Comparison of ENCODE assay signal across 8 cellular contexts in the genomic region with DNA sequence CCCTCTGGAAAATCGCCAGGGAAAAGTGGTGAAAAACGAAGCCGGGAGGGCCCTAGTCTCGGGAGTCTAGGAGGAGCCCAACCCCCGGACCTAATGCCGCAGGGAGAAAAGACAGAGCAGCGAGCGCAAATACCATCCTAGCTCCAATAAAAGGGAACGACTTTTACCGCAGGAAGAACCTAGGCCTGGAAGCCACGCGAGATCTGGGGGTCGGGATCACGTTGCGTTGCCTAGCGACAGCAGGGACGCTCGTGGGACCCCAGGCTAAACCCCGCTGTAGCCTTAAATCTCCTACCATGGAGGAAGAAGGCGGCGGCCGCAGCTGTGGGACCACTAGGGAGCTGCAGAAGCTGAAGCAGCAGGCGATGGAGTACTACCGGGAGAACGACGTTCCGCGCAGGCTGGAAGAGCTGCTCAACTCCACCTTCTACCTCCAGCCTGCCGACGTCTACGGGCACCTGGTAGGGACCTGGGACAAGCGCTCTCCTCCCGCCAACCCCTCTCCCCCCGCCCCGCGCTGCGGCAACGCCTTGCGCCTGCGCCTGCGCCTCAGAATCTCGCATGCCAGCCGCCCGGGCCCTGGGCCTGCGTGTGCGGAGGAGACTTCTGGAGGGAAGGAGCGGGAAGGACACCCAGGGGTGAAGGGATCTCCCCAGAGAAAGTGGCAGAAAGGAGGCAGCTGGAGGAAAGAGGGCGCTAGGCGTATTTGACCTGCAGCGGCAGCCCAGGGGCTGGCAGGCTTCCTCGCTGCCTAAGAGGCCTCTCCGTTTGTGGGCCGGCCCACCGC. TPM values are rescaled to one million over a fixed set of nuclear protein-coding genes. Genes with fewer than 3 reads are reported as not detected.
A peak's percentile ranks its signal among the peaks of the same experiment; 100 is the strongest.
DNase-seq lines count a peak whose midpoint lies in the region; ATAC-seq and TF ChIP-seq lines count a peak whose summit lies in the region.

A gene with protein sequence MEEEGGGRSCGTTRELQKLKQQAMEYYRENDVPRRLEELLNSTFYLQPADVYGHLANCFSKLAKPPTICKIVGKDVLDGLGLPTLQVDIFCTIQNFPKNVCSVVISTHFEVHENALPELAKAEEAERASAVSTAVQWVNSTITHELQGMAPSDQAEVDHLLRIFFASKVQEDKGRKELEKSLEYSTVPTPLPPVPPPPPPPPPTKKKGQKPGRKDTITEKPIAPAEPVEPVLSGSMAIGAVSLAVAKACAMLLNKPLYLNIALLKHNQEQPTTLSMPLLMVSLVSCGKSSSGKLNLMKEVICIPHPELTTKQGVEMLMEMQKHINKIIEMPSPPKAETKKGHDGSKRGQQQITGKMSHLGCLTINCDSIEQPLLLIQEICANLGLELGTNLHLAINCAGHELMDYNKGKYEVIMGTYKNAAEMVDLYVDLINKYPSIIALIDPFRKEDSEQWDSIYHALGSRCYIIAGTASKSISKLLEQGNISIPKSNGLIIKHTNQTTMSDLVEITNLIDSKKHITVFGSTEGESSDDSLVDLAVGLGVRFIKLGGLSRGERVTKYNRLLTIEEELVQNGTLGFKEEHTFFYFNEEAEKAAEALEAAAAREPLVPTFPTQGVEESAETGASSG (plus strand): TSS at position 229 of the 787 bp plus-strand sequence. CDS start 68 bp downstream, at position 297.

- peak; percentile 58 for ATAC-seq in HG02678 (IDR thresholded peaks at IDR 0.05; ENCODE audit: unreplicated experiment)

- H3K27me3 Mint-ChIP-seq in activated CD4-positive, alpha-beta T cell treated with anti-CD3 and anti-CD28 coated beads, Interleukin-2, amount 10 ng/mL, durations not matched to agents 24 days and 14 days = peaks cover 47% of the 10 kb centered on the region
- H3K27me3 Mint-ChIP-seq in type B pancreatic cell = peaks cover 4% of the 10 kb centered on the region

- H3K9ac ChIP-seq in muscle layer of colon (ENCODE audit: low read length) = peak within 1 kb of the TSS; percentile 51

- H3K27ac Mint-ChIP-seq in activated CD4-positive, alpha-beta T cell treated with anti-CD3 and anti-CD28 coated beads, Interleukin-2, amount 10 ng/mL, durations not matched to agents 24 days and 14 days = no peak within 1 kb of the TSS
- peak within 1 kb of the TSS; percentile 88 for H3K27ac Mint-ChIP-seq in type B pancreatic cell

- peak within 1 kb of the TSS; percentile 83 to 85 for H3K4me3 ChIP-seq in muscle layer of colon (ENCODE audit: low read depth in 1 of 2, low read length in 2 of 2)

- H3K36me3 Mint-ChIP-seq in activated CD4-positive, alpha-beta T cell treated with anti-CD3 and anti-CD28 coated beads, Interleukin-2, amount 10 ng/mL, durations not matched to agents 24 days and 14 days (ENCODE audit: low read depth) = no peaks in the 10 kb centered on the region
- H3K36me3 Mint-ChIP-seq in type B pancreatic cell = no peaks in the 10 kb centered on the region

- peak in 2 of 3 donors; percentile 1 to 5 for DNase-seq in stimulated activated CD4-positive, alpha-beta T cell treated with anti-CD3 and anti-CD28 coated beads, Interleukin-12 subunit alpha, Interleukin-12 subunit beta, amount 100 ng/mL, for 48 hours (ENCODE audit: low read depth in 2 of 3, low spot score in 1 of 3)
- DNase-seq in stimulated activated CD4-positive, alpha-beta T cell treated with anti-CD3 and anti-CD28 coated beads, Interleukin-2, amount 100 ng/mL, for 48 hours = no peak
- DNase-seq in NCI-H2029 (lab: John Stamatoyannopoulos, UW) = peak; percentile 29
- DNase-seq in activated CD4-positive, alpha-beta T cell treated with anti-CD3 and anti-CD28 coated beads, Interleukin-2, amount 10 ng/mL, durations not matched to agents 24 days and 14 days = no peak
- DNase-seq in fibroblast of gingiva (ENCODE audit: low read depth) = peak; percentile 65
- peak; percentile 92 for DNase-seq in type B pancreatic cell (ENCODE audit: extremely low spot score, unreplicated experiment)

- H3K4me3 Mint-ChIP-seq in activated CD4-positive, alpha-beta T cell treated with anti-CD3 and anti-CD28 coated beads, Interleukin-2, amount 10 ng/mL, durations not matched to agents 24 days and 14 days = peak within 1 kb of the TSS; percentile 38
- H3K4me3 Mint-ChIP-seq in type B pancreatic cell = peak within 1 kb of the TSS; percentile 94

- H3K9me3 ChIP-seq in muscle layer of colon (ENCODE audit: low read length) = no peaks in the 10 kb centered on the region

- no peaks in the 10 kb centered on the region for H3K36me3 ChIP-seq in muscle layer of colon (ENCODE audit: insufficient read depth, low read length)

- H3K4me1 Mint-ChIP-seq in activated CD4-positive, alpha-beta T cell treated with anti-CD3 and anti-CD28 coated beads, Interleukin-2, amount 10 ng/mL, durations not matched to agents 24 days and 14 days = peaks cover 7% of the 10 kb centered on the region
- H3K4me1 Mint-ChIP-seq in type B pancreatic cell (ENCODE audit: unreplicated experiment) = peaks cover 17% of the 10 kb centered on the region

- no peaks in the 10 kb centered on the region for H3K9me3 Mint-ChIP-seq in activated CD4-positive, alpha-beta T cell treated with anti-CD3 and anti-CD28 coated beads, Interleukin-2, amount 10 ng/mL, durations not matched to agents 24 days and 14 days
- no peaks in the 10 kb centered on the region for H3K9me3 Mint-ChIP-seq in type B pancreatic cell

- peaks cover 5% of the 10 kb centered on the region for H3K4me1 ChIP-seq in muscle layer of colon (ENCODE audit: insufficient read depth, low read length)

- H3K27ac ChIP-seq in muscle layer of colon (ENCODE audit: low read depth, low read length) = peak within 1 kb of the TSS; percentile 72

- intact Hi-C loops in activated CD4-positive, alpha-beta T cell treated with anti-CD3 and anti-CD28 coated beads, Interleukin-2, amount 10 ng/mL, durations not matched to agents 24 days and 14 days (cut with micrococcal nuclease) = no loop called here

- TF ChIP-seq CTCF in type B pancreatic cell (conservative IDR thresholded peaks at IDR 0.05) = no peak

- no peaks in the 10 kb centered on the region for H3K27me3 ChIP-seq in muscle layer of colon (ENCODE audit: control insufficient read depth in 1 of 2, insufficient read depth in 2 of 2, low read length in 2 of 2)

RNA-seq across cellular contexts. Expression of the gene that starts here (rescaled TPM):
- not detected in 2 replicates for total RNA-seq in activated CD4-positive, alpha-beta T cell treated with anti-CD3 and anti-CD28 coated beads, Interleukin-2, amount 10 ng/mL, durations not matched to agents 24 days and 14 days
- total RNA-seq in type B pancreatic cell (ENCODE audit: low replicate concordance) = 1.4 and 4.4 TPM in 2 replicates

Comparison
In these comparisons a context has a peak if more than half of its experiments do, and no peak if none do; other contexts are left out.
1. DNase-seq: peak in stimulated activated CD4-positive, alpha-beta T cell treated with anti-CD3 and anti-CD28 coated beads, Interleukin-12 subunit alpha, Interleukin-12 subunit beta, amount 100 ng/mL, for 48 hours (2 of 3), NCI-H2029 (single experiment), fibroblast of gingiva (single experiment) and type B pancreatic cell (single experiment); none in stimulated activated CD4-positive, alpha-beta T cell treated with anti-CD3 and anti-CD28 coated beads, Interleukin-2, amount 100 ng/mL, for 48 hours (0 of 2) and activated CD4-positive, alpha-beta T cell treated with anti-CD3 and anti-CD28 coated beads, Interleukin-2, amount 10 ng/mL, durations not matched to agents 24 days and 14 days (single experiment).